ENCODE assay signal across 28 cellular contexts in genomic region chr4:41472098-41472497, GRCh38.
"Had no signal": no experiment of that assay in that cellular context is flagged by ENCODE, and none has a peak within 500 bp of the region (broad histone marks: within the 10 kb centered on the region; RNA-seq: fewer than 3 reads in every experiment).

No MANE protein-coding gene starts in this region.

- H3K36me3 Mint-ChIP-seq: activated naive CD8-positive, alpha-beta T cell; stimulated activated memory B cell treated with anti-CD40 and anti-IgM and Interleukin-4, amounts not matched to agents 10 μg/mL and 1 μg/mL and 100 μg/mL, for 72 hours; T-cell had no signal

- H3K4me3 ChIP-seq: adrenal gland, breast epithelium, heart right ventricle, right lobe of liver, testis, upper lobe of right lung had no signal

- H3K27ac ChIP-seq: adrenal gland, heart right ventricle, parathyroid adenoma, right lobe of liver, testis, upper lobe of right lung, WERI-Rb-1 had no signal

- H2AFZ ChIP-seq: parathyroid adenoma had no signal

- H3K27ac Mint-ChIP-seq: activated naive CD8-positive, alpha-beta T cell; activated T-cell treated with anti-CD3 and anti-CD28 coated beads, Interleukin-2, amount 50 U/mL, for 24 hours; activated T-helper 2 cell treated with anti-CD3 and anti-CD28 coated beads, Interferon-gamma antibody, Interleukin-2, Interleukin-4, amounts not matched to agents 10 μg/mL and 5 μg/mL and 100 μg/mL, durations not matched to agents 14 hours and 24 hours and 36 hours; effector memory CD8-positive, alpha-beta T cell; nephron; stimulated activated memory B cell treated with anti-CD40 and anti-IgM and Interleukin-4, amounts not matched to agents 10 μg/mL and 1 μg/mL and 100 μg/mL, for 72 hours; T-cell; T-helper 2 cell treated with Interferon-gamma antibody and Interleukin-4, amounts not matched to agents 5 μg/mL and 100 μg/mL, for 36 hours had no signal

- H3K27me3 Mint-ChIP-seq: activated T-cell treated with anti-CD3 and anti-CD28 coated beads, Interleukin-2, amount 50 U/mL, for 24 hours; central memory CD8-positive, alpha-beta T cell; effector memory CD8-positive, alpha-beta T cell had no signal

- H3K4me3 Mint-ChIP-seq: activated naive CD8-positive, alpha-beta T cell; activated T-cell treated with anti-CD3 and anti-CD28 coated beads, Interleukin-2, amount 50 U/mL, for 24 hours; central memory CD8-positive, alpha-beta T cell; effector memory CD8-positive, alpha-beta T cell; nephron; stimulated activated memory B cell treated with anti-CD40 and anti-IgM and Interleukin-4, amounts not matched to agents 10 μg/mL and 1 μg/mL and 100 μg/mL, for 72 hours; T-cell; T-helper 2 cell treated with Interferon-gamma antibody and Interleukin-4, amounts not matched to agents 5 μg/mL and 100 μg/mL, for 36 hours had no signal

- H3K9ac ChIP-seq: parathyroid adenoma had no signal

- DNase-seq: activated CD4-positive, alpha-beta T cell treated with anti-CD3 and anti-CD28 coated beads for 1 hour; activated CD4-positive, alpha-beta T cell treated with anti-CD3 and anti-CD28 coated beads, Interleukin-2, amount 50 U/mL, for 1 hour; activated CD8-positive, alpha-beta memory T cell treated with anti-CD3 and anti-CD28 coated beads for 24 hours; activated CD8-positive, alpha-beta memory T cell treated with anti-CD3 and anti-CD28 coated beads, Interleukin-2, amount 50 U/mL, for 4 hours; activated naive CD4-positive, alpha-beta T cell; activated T-cell treated with anti-CD3 and anti-CD28 coated beads, Interleukin-2, amount 50 U/mL, for 24 hours; adrenal gland; effector memory CD8-positive, alpha-beta T cell; heart right ventricle; islet precursor cell; left cardiac atrium; mesenchymal stem cell; nucleus accumbens; right lobe of liver; small intestine; stimulated activated CD4-positive, alpha-beta T cell treated with anti-CD3 and anti-CD28 coated beads, Interleukin-2, amount 100 ng/mL, for 24 hours; T-cell; testis; upper lobe of right lung; WERI-Rb-1 had no signal

- ATAC-seq: effector memory CD8-positive, alpha-beta T cell; heart right ventricle; left cardiac atrium; right lobe of liver; stimulated activated memory B cell treated with anti-CD40 and anti-IgM and Interleukin-4, amounts not matched to agents 10 μg/mL and 1 μg/mL and 100 μg/mL, for 72 hours; T-cell had no signal

- H3K4me1 Mint-ChIP-seq: central memory CD8-positive, alpha-beta T cell; stimulated activated memory B cell treated with anti-CD40 and anti-IgM and Interleukin-4, amounts not matched to agents 10 μg/mL and 1 μg/mL and 100 μg/mL, for 72 hours; T-cell had no signal

- H3K27me3 ChIP-seq: adrenal gland, breast epithelium, heart right ventricle, right lobe of liver, testis, upper lobe of right lung had no signal

- H3K9me3 Mint-ChIP-seq: activated T-helper 2 cell treated with anti-CD3 and anti-CD28 coated beads, Interferon-gamma antibody, Interleukin-2, Interleukin-4, amounts not matched to agents 10 μg/mL and 5 μg/mL and 100 μg/mL, durations not matched to agents 14 hours and 24 hours and 36 hours; nephron; T-helper 2 cell treated with Interferon-gamma antibody and Interleukin-4, amounts not matched to agents 5 μg/mL and 100 μg/mL, for 36 hours had no signal

- H3K9me3 ChIP-seq: adrenal gland, breast epithelium, heart right ventricle, right lobe of liver, testis, upper lobe of right lung had no signal

- H3K4me1 ChIP-seq: breast epithelium, parathyroid adenoma, right lobe of liver, testis had no signal

- H3K36me3 ChIP-seq: adrenal gland, breast epithelium, heart right ventricle, right lobe of liver, upper lobe of right lung, WERI-Rb-1 had no signal
